22 cellular contexts compared by ENCODE assay signal in the genomic region with DNA sequence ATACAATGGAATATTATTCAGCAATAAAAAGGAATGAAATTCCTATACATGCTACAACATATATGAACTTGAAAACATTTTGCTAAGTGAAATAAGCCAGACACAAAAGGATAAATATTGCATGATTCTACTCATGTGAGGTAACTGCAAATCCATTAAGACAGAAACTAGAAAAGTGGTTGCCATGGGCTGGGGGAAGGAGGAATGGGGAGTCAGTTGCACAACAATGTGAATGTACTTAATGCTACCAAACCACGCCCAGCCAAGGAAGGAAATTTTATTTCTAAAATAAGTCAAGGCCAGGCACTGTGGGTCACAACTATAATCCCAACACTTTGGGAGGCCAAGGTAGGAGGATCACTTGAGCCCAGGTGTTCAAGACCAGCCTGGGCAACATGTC. TPM values are rescaled to one million over a fixed set of nuclear protein-coding genes. Genes with fewer than 3 reads are reported as not detected.
"Had no signal": no experiment of that assay in that cellular context is flagged by ENCODE, and none has a peak within 500 bp of the region (broad histone marks: within the 10 kb centered on the region; RNA-seq: fewer than 3 reads in every experiment).

No MANE protein-coding gene starts in this region.

- H3K4me3 ChIP-seq: ascending aorta, colonic mucosa, left ventricle myocardium inferior, tibial artery, uterus had no signal

- H3K36me3 ChIP-seq: uterus had no signal

- H3K4me1 ChIP-seq: ascending aorta, colonic mucosa, tibial artery, uterus had no signal

- DNase-seq: activated CD4-positive, alpha-beta T cell treated with anti-CD3 and anti-CD28 coated beads, Interleukin-2, amount 50 U/mL, for 4 hours; activated effector memory CD4-positive, alpha-beta T cell treated with Interleukin-2 at 50 U/mL for 16 hours; activated naive CD4-positive, alpha-beta T cell treated with anti-CD3 and anti-CD28 coated beads, Interleukin-2, amount 10 ng/mL, durations not matched to agents 7 days and 5 days; activated naive CD8-positive, alpha-beta T cell treated with anti-CD3 and anti-CD28 coated beads, Interleukin-2, amount 50 U/mL, for 24 hours; activated T-cell treated with anti-CD3 and anti-CD28 coated beads, Interleukin-2, amount 50 U/mL, for 1 hour; colonic mucosa; left ventricle myocardium inferior; mammary epithelial cell; nephron progenitor cell; occipital lobe; posterior cingulate gyrus; retina; stimulated activated CD4-positive, alpha-beta T cell treated with anti-CD3 and anti-CD28 coated beads, Interleukin-12 subunit alpha, Interleukin-12 subunit beta, amount 100 ng/mL, for 4 hours; stimulated activated CD4-positive, alpha-beta T cell treated with anti-CD3 and anti-CD28 coated beads, Interleukin-1b, Interleukin-23, amount 100 ng/mL, for 48 hours; stimulated activated naive CD4-positive, alpha-beta T cell treated with Interleukin-2 at 50 U/mL for 16 hours; T-helper 2 cell; uterus had no signal

- H3K27ac ChIP-seq: ascending aorta, colonic mucosa, left ventricle myocardium inferior, tibial artery, uterus had no signal

- ATAC-seq: activated naive CD8-positive, alpha-beta T cell treated with anti-CD3 and anti-CD28 coated beads, Interleukin-2, amount 50 U/mL, for 24 hours had no signal

- H3K27me3 ChIP-seq: ascending aorta, colonic mucosa, tibial artery, uterus had no signal

- H3K9me3 ChIP-seq: ascending aorta, colonic mucosa, left ventricle myocardium inferior, tibial artery, uterus had no signal

- FAIRE-seq: endometrium, TTC549 had no signal

RNA-seq across cellular contexts. Expression of gene AMIGO3, which starts 14.1 kb away (rescaled TPM):
- total RNA-seq: kidney epithelial cell, left ventricle myocardium inferior, uterus had no signal
- polyA plus RNA-seq: mammary epithelial cell had no signal
